21 cellular contexts compared by ENCODE assay signal in genomic region chr19:1521636-1522035, GRCh38. TPM values are rescaled to one million over a fixed set of nuclear protein-coding genes. Genes with fewer than 3 reads are reported as not detected.
DNase-seq lines count a peak whose midpoint lies in the region; ATAC-seq and TF ChIP-seq lines count a peak whose summit lies in the region.
"Had no signal": no experiment of that assay in that cellular context is flagged by ENCODE, and none has a peak within 500 bp of the region (broad histone marks: within the 10 kb centered on the region; RNA-seq: fewer than 3 reads in every experiment).

No MANE protein-coding gene starts in this region.

- peaks cover 6% of the 10 kb centered on the region for H3K4me1 Mint-ChIP-seq in Calu3 (ENCODE audit: low read depth, unreplicated experiment)

- CTCF ChIA-PET in Calu3 (lab: Charles Lee): interaction anchor here (0.6 kb wide), 1 partner anchor 290 kb away, joined by 5 read pairs; no protein-coding TSS in a partner anchor

- H3K36me3 ChIP-seq in BLaER1 treated with 17β-estradiol and CSF1 and Interleukin-3, amounts not matched to agents 10 nM and 100 nM: no peaks in the 10 kb centered on the region
- no peaks in the 10 kb centered on the region for H3K36me3 ChIP-seq in effector memory CD4-positive, alpha-beta T cell (ENCODE audit: control insufficient read depth, insufficient read depth, low read length)
- H3K36me3 ChIP-seq: thyroid gland had no signal

- TF ChIP-seq CTCF in Calu3 (IDR thresholded peaks at IDR 0.05; ENCODE audit: unreplicated experiment): no peak

- DNase-seq in amygdala (lab: John Stamatoyannopoulos, UW) (peak in 48 of 56 donors; percentile 5 to 87 (median 53)), cardiac septum (ENCODE audit: low spot score) (peak; percentile 80), pons (ENCODE audit: low spot score) (peak; percentile 36), Calu3 (no peak)
- no peak for DNase-seq in effector memory CD4-positive, alpha-beta T cell
- no peak for DNase-seq in activated naive CD4-positive, alpha-beta T cell treated with anti-CD3 and anti-CD28 coated beads, Interleukin-2, amount 50 U/mL, for 16 hours
- DNase-seq: activated CD4-positive, alpha-beta T cell treated with anti-CD3 and anti-CD28 coated beads, Interleukin-2, amount 50 U/mL, for 1 hour; activated CD8-positive, alpha-beta memory T cell treated with anti-CD3 and anti-CD28 coated beads, Interleukin-2, amount 50 U/mL, for 48 hours; activated gamma-delta T cell; amniotic stem cell; KBM-7; NCI-H1930; NCI-H510A treated with DMSO at 0.1 percent for 48 hours; nephron progenitor cell; stimulated activated CD4-positive, alpha-beta T cell treated with anti-CD3 and anti-CD28 coated beads, Interleukin-15, amount 100 ng/mL, for 24 hours; thyroid gland had no signal

- no peaks in the 10 kb centered on the region for H3K36me3 Mint-ChIP-seq in Calu3 (ENCODE audit: insufficient read depth, unreplicated experiment)
- H3K36me3 Mint-ChIP-seq: mesothelial cell of epicardium had no signal

- H3K27ac Mint-ChIP-seq in Calu3 (ENCODE audit: unreplicated experiment): no peak overlapping the region
- H3K27ac Mint-ChIP-seq: mesothelial cell of epicardium; nephron progenitor cell; T-helper 1 cell treated with Interleukin-12 subunit alpha and Interleukin-12 subunit beta and Interleukin-4 antibody, amounts not matched to agents 30 μg/mL and 1 μg/mL, for 36 hours had no signal

- H3K4me3 ChIP-seq in BLaER1 treated with 17β-estradiol and CSF1 and Interleukin-3, amounts not matched to agents 10 nM and 100 nM: no peak overlapping the region
- H3K4me3 ChIP-seq in effector memory CD4-positive, alpha-beta T cell (ENCODE audit: insufficient read depth, low read depth, low read length, poor library complexity, severe bottlenecking): no peak overlapping the region
- H3K4me3 ChIP-seq: thyroid gland had no signal

- intact Hi-C loops in cardiac septum (cut with DNase I): no loop called here
- intact Hi-C loops in Calu3 (cut with micrococcal nuclease; ENCODE audit: unreplicated experiment): no loop called here

- 0 out of 22 replicates have a peak, but pooled peaks cover 0 to 4% (median 0%) of the 10 kb centered on the region in 11 experiments for H3K9me3 ChIP-seq in BLaER1 treated with 17β-estradiol and CSF1 and Interleukin-3, amounts not matched to agents 10 nM and 100 nM (replicated peaks in 1 of 11)
- no peaks in the 10 kb centered on the region for H3K9me3 ChIP-seq in effector memory CD4-positive, alpha-beta T cell (ENCODE audit: control insufficient read depth, low read length)
- H3K9me3 ChIP-seq: thyroid gland had no signal

- peaks cover 29% of the 10 kb centered on the region for H3K27me3 Mint-ChIP-seq in Calu3 (ENCODE audit: unreplicated experiment)

- no peaks in the 10 kb centered on the region for H3K9me3 Mint-ChIP-seq in Calu3 (ENCODE audit: low read depth, unreplicated experiment)
- H3K9me3 Mint-ChIP-seq: mesothelial cell of epicardium; T-helper 1 cell treated with Interleukin-12 subunit alpha and Interleukin-12 subunit beta and Interleukin-4 antibody, amounts not matched to agents 30 μg/mL and 1 μg/mL, for 36 hours had no signal

- H3K4me3 Mint-ChIP-seq in Calu3 (ENCODE audit: low read depth, unreplicated experiment): no peak overlapping the region
- H3K4me3 Mint-ChIP-seq: mesothelial cell of epicardium; nephron progenitor cell; T-helper 1 cell treated with Interleukin-12 subunit alpha and Interleukin-12 subunit beta and Interleukin-4 antibody, amounts not matched to agents 30 μg/mL and 1 μg/mL, for 36 hours had no signal

- H3K4me1 ChIP-seq in BLaER1 treated with 17β-estradiol and CSF1 and Interleukin-3, amounts not matched to agents 10 nM and 100 nM: peaks cover 8 to 28% (median 21%) of the 10 kb centered on the region in 10 experiments
- H3K4me1 ChIP-seq in effector memory CD4-positive, alpha-beta T cell (ENCODE audit: control insufficient read depth, insufficient read depth, low read length, poor library complexity, severe bottlenecking): no peaks in the 10 kb centered on the region

- no peak for ATAC-seq in HG03196 (IDR thresholded peaks at IDR 0.05; ENCODE audit: unreplicated experiment)

- BruUV-seq in Calu3 (replicated peaks; lab: Mats Ljungman, UMichigan): no TSS peak

- peaks cover 20 to 36% (median 30%) of the 10 kb centered on the region in 11 experiments; a peak in 20 of 22 replicates for H3K27me3 ChIP-seq in BLaER1 treated with 17β-estradiol and CSF1 and Interleukin-3, amounts not matched to agents 10 nM and 100 nM
- H3K27me3 ChIP-seq in effector memory CD4-positive, alpha-beta T cell (replicated peaks; ENCODE audit: control insufficient read depth, insufficient read depth, low read length, poor library complexity, severe bottlenecking): peaks cover 18% of the 10 kb centered on the region

- no peak overlapping the region for H3K27ac ChIP-seq in BLaER1 treated with 17β-estradiol and CSF1 and Interleukin-3, amounts not matched to agents 10 nM and 100 nM
- H3K27ac ChIP-seq in effector memory CD4-positive, alpha-beta T cell (ENCODE audit: insufficient read depth, low read length, poor library complexity, severe bottlenecking): no peak overlapping the region
- H3K27ac ChIP-seq: thyroid gland, VCaP had no signal

- peak overlapping the region in 2 of 11 experiments; percentile 13 to 33; a peak in 2 of 22 replicates for H3K9ac ChIP-seq in BLaER1 treated with 17β-estradiol and CSF1 and Interleukin-3, amounts not matched to agents 10 nM and 100 nM

- H4K20me1 ChIP-seq in BLaER1 treated with 17β-estradiol and CSF1 and Interleukin-3, amounts not matched to agents 10 nM and 100 nM: peaks cover 0 to 14% (median 0%) of the 10 kb centered on the region in 11 experiments; a peak in 1 of 22 replicates

- H3K4me2 ChIP-seq in BLaER1 treated with 17β-estradiol and CSF1 and Interleukin-3, amounts not matched to agents 10 nM and 100 nM: peak overlapping the region in 8 of 11 experiments; percentile 28 to 81 (median 70); a peak in 16 of 22 replicates

RNA-seq across cellular contexts. Expression of gene PLK5, which starts 2.2 kb away (rescaled TPM):
- total RNA-seq in cardiac septum (not detected), Calu3 (2022) (not detected in 2 replicates)
- total RNA-seq: thyroid gland had no signal

RNA-seq across cellular contexts. Expression of gene ADAMTSL5, which starts 8.8 kb away (rescaled TPM):
- 69.7 TPM for total RNA-seq in cardiac septum
- total RNA-seq in Calu3 (2022): 9.5 and 9.6 TPM in 2 replicates

RNA-seq across cellular contexts. Expression of gene REEP6, which starts 30.7 kb away (rescaled TPM):
- total RNA-seq in cardiac septum (3.3 TPM), Calu3 (2022) (13.9 and 16.2 TPM in 2 replicates)

RNA-seq across cellular contexts. Expression of gene PCSK4, which starts 31.5 kb away (rescaled TPM):
- total RNA-seq in cardiac septum: 1.5 TPM
- 4.5 and 5.5 TPM in 2 replicates for total RNA-seq in Calu3 (2022)

RNA-seq across cellular contexts. Expression of gene C19orf25, which starts 42.6 kb away (rescaled TPM):
- total RNA-seq in cardiac septum (16.9 TPM), Calu3 (2022) (33.7 and 33.8 TPM in 2 replicates)

Comparison
In these comparisons a context has a peak if more than half of its experiments do, and no peak if none do; other contexts are left out.
1. DNase-seq: peak in amygdala (48 of 56), cardiac septum (single experiment) and pons (single experiment); none in effector memory CD4-positive, alpha-beta T cell (0 of 3), Calu3 (single experiment) and activated naive CD4-positive, alpha-beta T cell treated with anti-CD3 and anti-CD28 coated beads, Interleukin-2, amount 50 U/mL, for 16 hours (single experiment).